Comparison of ENCODE assay signal across 10 cellular contexts in genomic region chr9:129898205-129898604, GRCh38.
DNase-seq lines count a peak whose midpoint lies in the region; ATAC-seq and TF ChIP-seq lines count a peak whose summit lies in the region.
"Had no signal": no experiment of that assay in that cellular context is flagged by ENCODE, and none has a peak within 500 bp of the region (broad histone marks: within the 10 kb centered on the region; RNA-seq: fewer than 3 reads in every experiment).

No MANE protein-coding gene starts in this region.

- WGBS in trophoblast cell (ENCODE audit: extremely low coverage, insufficient coverage, insufficient read length), result no CpG with 5 or more reads among the region's 7 CpGs

- no peak overlapping the region for H3K4ac ChIP-seq in trophoblast cell (ENCODE audit: low read depth, low read length)

- H3K18ac ChIP-seq in trophoblast cell (ENCODE audit: low read length), result no peak overlapping the region

- H3K36me3 Mint-ChIP-seq in activated T-cell treated with anti-CD3 and anti-CD28 coated beads, Interleukin-2, amount 50 U/mL, for 72 hours (ENCODE audit: insufficient read depth in 2 of 2), result peaks cover 38 to 76% of the 10 kb centered on the region in 2 donors
- H3K36me3 Mint-ChIP-seq in neural progenitor cell, result peaks cover 32% of the 10 kb centered on the region

- H4K8ac ChIP-seq in trophoblast cell (ENCODE audit: low read depth, low read length), result no peak overlapping the region

- no peak overlapping the region for H4K12ac ChIP-seq in trophoblast cell (ENCODE audit: low read depth, low read length)

- H3K14ac ChIP-seq in trophoblast cell (ENCODE audit: low read length), result no peak overlapping the region

- peak overlapping the region; percentile 13 for H3K27ac ChIP-seq in effector memory CD4-positive, alpha-beta T cell (ENCODE audit: insufficient read depth, low read length, poor library complexity, severe bottlenecking)
- H3K27ac ChIP-seq in neural progenitor cell, result no peak overlapping the region
- no peak overlapping the region for H3K27ac ChIP-seq in trophoblast cell (ENCODE audit: low read depth, low read length)

- TF ChIP-seq CTCF in neural progenitor cell (IDR thresholded peaks at IDR 0.05), result no peak

- H3K4me1 Mint-ChIP-seq in activated T-cell treated with anti-CD3 and anti-CD28 coated beads, Interleukin-2, amount 50 U/mL, for 72 hours (ENCODE audit: low read depth), result peaks cover 95% of the 10 kb centered on the region
- H3K4me1 Mint-ChIP-seq in neural progenitor cell, result peaks cover 2% of the 10 kb centered on the region

- peaks cover 32% of the 10 kb centered on the region for H3K4me1 ChIP-seq in effector memory CD4-positive, alpha-beta T cell (ENCODE audit: control insufficient read depth, insufficient read depth, low read length, poor library complexity, severe bottlenecking)
- H3K4me1 ChIP-seq in neural progenitor cell (no peaks in the 10 kb centered on the region), trophoblast cell (ENCODE audit: control insufficient read depth in 1 of 2, insufficient read depth in 2 of 2, low read length in 2 of 2) (no peaks in the 10 kb centered on the region)
- H3K4me1 ChIP-seq: BE2C had no signal

- H2AK5ac ChIP-seq in trophoblast cell (ENCODE audit: low read length), result no peak overlapping the region

- H3K79me2 ChIP-seq in neural progenitor cell (ENCODE audit: low read depth), result no peaks in the 10 kb centered on the region
- H3K79me2 ChIP-seq in trophoblast cell (ENCODE audit: control insufficient read depth, insufficient read depth, low read length, poor library complexity), result no peaks in the 10 kb centered on the region

- no peaks in the 10 kb centered on the region for H3K79me1 ChIP-seq in trophoblast cell (ENCODE audit: low read length)

- H3K27me3 ChIP-seq in MG63, result no peaks in the 10 kb centered on the region
- H3K27me3 ChIP-seq in effector memory CD4-positive, alpha-beta T cell (replicated peaks; ENCODE audit: control insufficient read depth, insufficient read depth, low read length, poor library complexity, severe bottlenecking), result no peaks in the 10 kb centered on the region
- H3K27me3 ChIP-seq in neural progenitor cell, result no peaks in the 10 kb centered on the region
- no peaks in the 10 kb centered on the region for H3K27me3 ChIP-seq in trophoblast cell (ENCODE audit: insufficient read depth, low read length)
- H3K27me3 ChIP-seq: BE2C had no signal

- H3K9me3 ChIP-seq in MG63 (no peaks in the 10 kb centered on the region), neural progenitor cell (ENCODE audit: low read depth) (no peaks in the 10 kb centered on the region), trophoblast cell (ENCODE audit: insufficient read depth, low read depth, low read length) (no peaks in the 10 kb centered on the region)
- no peaks in the 10 kb centered on the region for H3K9me3 ChIP-seq in effector memory CD4-positive, alpha-beta T cell (ENCODE audit: control insufficient read depth, low read length)
- H3K9me3 ChIP-seq: BE2C had no signal

- no peak overlapping the region for H3K4me3 Mint-ChIP-seq in activated T-cell treated with anti-CD3 and anti-CD28 coated beads, Interleukin-2, amount 50 U/mL, for 72 hours
- no peak overlapping the region for H3K4me3 Mint-ChIP-seq in neural progenitor cell

- no peaks in the 10 kb centered on the region for H4K20me1 ChIP-seq in neural progenitor cell (ENCODE audit: low read depth)

- H3K9ac ChIP-seq in neural progenitor cell (no peak overlapping the region), trophoblast cell (ENCODE audit: low read length) (no peak overlapping the region)

- no peak overlapping the region for H2BK5ac ChIP-seq in trophoblast cell (ENCODE audit: low read depth, low read length, poor library complexity)

- H3K27ac Mint-ChIP-seq in activated T-cell treated with anti-CD3 and anti-CD28 coated beads, Interleukin-2, amount 50 U/mL, for 72 hours, result peak overlapping the region; percentile 95
- H3K27ac Mint-ChIP-seq in neural progenitor cell, result peak overlapping the region; percentile 67

- H2BK120ac ChIP-seq in trophoblast cell (ENCODE audit: insufficient read depth, low read length, poor library complexity), result no peak overlapping the region

- no peaks in the 10 kb centered on the region for H3K27me3 Mint-ChIP-seq in activated T-cell treated with anti-CD3 and anti-CD28 coated beads, Interleukin-2, amount 50 U/mL, for 72 hours (ENCODE audit: low read depth)
- H3K27me3 Mint-ChIP-seq in neural progenitor cell (ENCODE audit: insufficient read depth, low read depth), result peaks cover 11% of the 10 kb centered on the region

- H3K4me3 ChIP-seq in MG63, result no peak overlapping the region
- no peak overlapping the region for H3K4me3 ChIP-seq in effector memory CD4-positive, alpha-beta T cell (ENCODE audit: insufficient read depth, low read depth, low read length, poor library complexity, severe bottlenecking)
- H3K4me3 ChIP-seq in neural progenitor cell, result no peak overlapping the region
- no peak overlapping the region for H3K4me3 ChIP-seq in trophoblast cell (ENCODE audit: low read depth, low read length)

- H4K91ac ChIP-seq in trophoblast cell (ENCODE audit: low read depth, low read length), result no peak overlapping the region

- no peaks in the 10 kb centered on the region for H3F3A ChIP-seq in neural progenitor cell (ENCODE audit: low read depth)

- H3K23ac ChIP-seq in trophoblast cell (ENCODE audit: low read length), result no peak overlapping the region

- H3K4me2 ChIP-seq in neural progenitor cell (no peak overlapping the region), trophoblast cell (ENCODE audit: low read length) (no peak overlapping the region)

- peaks cover 3 to 7% of the 10 kb centered on the region in 2 donors for H3K9me3 Mint-ChIP-seq in activated T-cell treated with anti-CD3 and anti-CD28 coated beads, Interleukin-2, amount 50 U/mL, for 72 hours
- no peaks in the 10 kb centered on the region for H3K9me3 Mint-ChIP-seq in neural progenitor cell

- H2BK12ac ChIP-seq in trophoblast cell (ENCODE audit: low read length), result no peak overlapping the region

- H2AFZ ChIP-seq in neural progenitor cell (replicated peaks) (no peak overlapping the region), trophoblast cell (ENCODE audit: insufficient read depth, low read length, poor library complexity) (no peak overlapping the region)

- DNase-seq in activated T-cell treated with anti-CD3 and anti-CD28 coated beads, Interleukin-2, amount 50 U/mL, for 72 hours, result no peak
- DNase-seq in activated T-cell treated with anti-CD3 and anti-CD28 coated beads, Interleukin-2, amount 50 U/mL, for 48 hours, result no peak
- DNase-seq in MG63 (peak; percentile 63), neural progenitor cell (ENCODE audit: low spot score) (no peak), trophoblast cell (no peak)
- DNase-seq in effector memory CD4-positive, alpha-beta T cell, result no peak
- DNase-seq: activated T-cell treated with anti-CD3 and anti-CD28 coated beads for 4 hours, BE2C had no signal

- peaks cover 34% of the 10 kb centered on the region for H3K36me3 ChIP-seq in MG63
- peaks cover 56% of the 10 kb centered on the region for H3K36me3 ChIP-seq in effector memory CD4-positive, alpha-beta T cell (ENCODE audit: control insufficient read depth, insufficient read depth, low read length)
- no peaks in the 10 kb centered on the region for H3K36me3 ChIP-seq in neural progenitor cell
- H3K36me3 ChIP-seq in trophoblast cell (ENCODE audit: control insufficient read depth in 1 of 2, insufficient read depth in 2 of 2, low read length in 2 of 2), result peaks cover 8 to 21% of the 10 kb centered on the region in 2 experiments

- ATAC-seq in activated T-cell treated with anti-CD3 and anti-CD28 coated beads, Interleukin-2, amount 50 U/mL, for 72 hours (replicated peaks in 1 of 2), result no peak
- ATAC-seq in HG03521 (IDR thresholded peaks at IDR 0.05; ENCODE audit: unreplicated experiment), result no peak
- no peak for ATAC-seq in GM21717 (IDR thresholded peaks at IDR 0.05; ENCODE audit: unreplicated experiment)
